14 cellular contexts compared by ENCODE assay signal in genomic region chr18:23198217-23198845, GRCh38.
DNase-seq lines count a peak whose midpoint lies in the region; ATAC-seq and TF ChIP-seq lines count a peak whose summit lies in the region.
"Had no signal": no experiment of that assay in that cellular context is flagged by ENCODE, and none has a peak within 500 bp of the region (broad histone marks: within the 10 kb centered on the region; RNA-seq: fewer than 3 reads in every experiment).

No MANE protein-coding gene starts in this region.

- no peak overlapping the region for H3K27ac ChIP-seq in OCI-LY7 (ENCODE audit: low read depth, low read length, poor library complexity, severe bottlenecking)
- H3K27ac ChIP-seq: KMS-11 had no signal

- H3K79me2 ChIP-seq in OCI-LY7 (ENCODE audit: insufficient read depth, low read depth, low read length) = no peaks in the 10 kb centered on the region

- no peak overlapping the region for H2AFZ ChIP-seq in OCI-LY7 (ENCODE audit: low read length)

- CTCF ChIA-PET in OCI-LY7 (lab: Charles Lee; ENCODE audit: unreplicated experiment) = no interaction called here

- intact Hi-C loops in OCI-LY7 (cut with micrococcal nuclease; ENCODE audit: unreplicated experiment) = no loop called here

- POLR2A ChIA-PET in OCI-LY7 (lab: Charles Lee) = interaction anchor here (0.6 kb wide), 1 partner anchor 293 kb away, joined by 3 read pairs; no protein-coding TSS in a partner anchor

- no peak overlapping the region for H3K4me3 ChIP-seq in OCI-LY7 (ENCODE audit: low read depth, low read length, poor library complexity, severe bottlenecking)
- H3K4me3 ChIP-seq: HAP-1 had no signal

- no peaks in the 10 kb centered on the region for H3K9me3 ChIP-seq in OCI-LY7 (ENCODE audit: low read length)
- H3K9me3 ChIP-seq: HAP-1 had no signal

- H3K4me2 ChIP-seq in OCI-LY7 (ENCODE audit: low read length) = no peak overlapping the region
- H3K4me2 ChIP-seq: KMS-11 had no signal

- no peaks in the 10 kb centered on the region for H3K9me2 ChIP-seq in OCI-LY7 (ENCODE audit: insufficient read depth, low read length)

- H3K36me3 ChIP-seq in OCI-LY7 (ENCODE audit: insufficient read depth, low read length) = peaks cover 55% of the 10 kb centered on the region
- H3K36me3 ChIP-seq: HAP-1 had no signal

- TSS peak; percentile 14 for BruUV-seq in OCI-LY7 (replicated peaks; lab: Mats Ljungman, UMichigan)

- peak; percentile 27 for DNase-seq in AG08396 (ENCODE audit: low spot score)
- peak; percentile 6 for DNase-seq in EL
- no peak for DNase-seq in OCI-LY7 (ENCODE audit: low spot score)
- DNase-seq in hepatic stellate cell (ENCODE audit: low spot score) = peak; percentile 26
- no peak for DNase-seq in activated CD4-positive, alpha-beta T cell treated with anti-CD3 and anti-CD28 coated beads, Interleukin-2, amount 50 U/mL, for 1 hour
- DNase-seq: ACHN; C1 segment of cervical spinal cord; CD4-positive, alpha-beta T cell; DMS79; GDM1 had no signal

- ATAC-seq in GM21423 (IDR thresholded peaks at IDR 0.05; ENCODE audit: unreplicated experiment) (no peak), GM21515 (IDR thresholded peaks at IDR 0.05; ENCODE audit: unreplicated experiment) (no peak)

- no peak for TF ChIP-seq CTCF in OCI-LY7 (conservative IDR thresholded peaks at IDR 0.05; ENCODE audit: low read length)

- H4K20me1 ChIP-seq in OCI-LY7 (ENCODE audit: insufficient read depth, low read length) = no peaks in the 10 kb centered on the region

- peaks cover under 1% of the 10 kb centered on the region for H3K4me1 ChIP-seq in OCI-LY7 (ENCODE audit: insufficient read depth, low read length, poor library complexity, severe bottlenecking)

Comparison
In these comparisons a context has a peak if more than half of its experiments do, and no peak if none do; other contexts are left out.
1. DNase-seq: peak in AG08396 (single experiment), EL (single experiment) and hepatic stellate cell (single experiment); none in OCI-LY7 (single experiment) and activated CD4-positive, alpha-beta T cell treated with anti-CD3 and anti-CD28 coated beads, Interleukin-2, amount 50 U/mL, for 1 hour (single experiment).